In genomic region chr3:8233938-8234337, GRCh38 we compare ENCODE assay signal across 18 cellular contexts.
A peak's percentile ranks its signal among the peaks of the same experiment; 100 is the strongest.
DNase-seq lines count a peak whose midpoint lies in the region; ATAC-seq and TF ChIP-seq lines count a peak whose summit lies in the region.
"Had no signal": no experiment of that assay in that cellular context is flagged by ENCODE, and none has a peak within 500 bp of the region (broad histone marks: within the 10 kb centered on the region; RNA-seq: fewer than 3 reads in every experiment).

No MANE protein-coding gene starts in this region.

- peak overlapping the region in 2 of 5 donors; percentile 31 to 54 for H3K4me3 Mint-ChIP-seq in immature natural killer cell
- H3K4me3 Mint-ChIP-seq: HFFc6 had no signal

- H3K27ac Mint-ChIP-seq in immature natural killer cell: no peak overlapping the region
- H3K27ac Mint-ChIP-seq: HFFc6 had no signal

- no peaks in the 10 kb centered on the region for H3K9me3 Mint-ChIP-seq in immature natural killer cell
- H3K9me3 Mint-ChIP-seq: CD8-positive, alpha-beta memory T cell; HFFc6 had no signal

- no peaks in the 10 kb centered on the region for H3K27me3 ChIP-seq in breast epithelium
- H3K27me3 ChIP-seq: BLaER1 had no signal

- no peaks in the 10 kb centered on the region for H3K36me3 ChIP-seq in breast epithelium
- H3K36me3 ChIP-seq: BLaER1 had no signal

- no peaks in the 10 kb centered on the region for H3K4me1 ChIP-seq in breast epithelium
- H3K4me1 ChIP-seq: BLaER1, Caco-2 had no signal

- DNase-seq in GM12865 (ENCODE audit: low read depth): peak; percentile 3
- DNase-seq in immature natural killer cell: peak; percentile 3 to 14 (median 12)
- no peak for DNase-seq in breast epithelium (ENCODE audit: low spot score in 2 of 2)
- DNase-seq in NOMO-1 treated with DMSO at 0.1 percent for 48 hours (lab: John Stamatoyannopoulos, UW; ENCODE audit: unreplicated experiment): no peak
- DNase-seq in activated CD4-positive, alpha-beta T cell treated with anti-CD3 and anti-CD28 coated beads, Interleukin-2, amount 50 U/mL, for 1 hour: no peak
- DNase-seq: 8988T; AML-193; Caco-2; CD8-positive, alpha-beta memory T cell; DMS53; GF-D8; HCEC 1CT; HFFc6; Kasumi-1 had no signal

- no peaks in the 10 kb centered on the region for H3K9me3 ChIP-seq in breast epithelium
- H3K9me3 ChIP-seq: BLaER1, Caco-2 had no signal

- H3K27me3 Mint-ChIP-seq in immature natural killer cell (ENCODE audit: low read depth in 3 of 3): peaks cover 0 to 6% (median 3%) of the 10 kb centered on the region in 3 donors

- peaks cover 18 to 20% of the 10 kb centered on the region in 2 donors for H3K4me1 Mint-ChIP-seq in immature natural killer cell

- no peak overlapping the region for H3K27ac ChIP-seq in breast epithelium
- H3K27ac ChIP-seq: BLaER1 had no signal

- intact Hi-C loops in breast epithelium (cut with DNase I; ENCODE audit: low total_unique reads): no loop called here

- ATAC-seq in GM18868 (IDR thresholded peaks at IDR 0.05; ENCODE audit: unreplicated experiment): peak; percentile 60
- ATAC-seq in HG03442 (IDR thresholded peaks at IDR 0.05; ENCODE audit: unreplicated experiment): peak; percentile 39
- ATAC-seq: K562 had no signal

- TF ChIP-seq CTCF in GM12865 (IDR thresholded peaks at IDR 0.05; ENCODE audit: insufficient read depth, low read depth, low read length, missing control alignments) (no peak), breast epithelium (IDR thresholded peaks at IDR 0.05) (no peak)

- H3K4me3 ChIP-seq in GM12865 (ENCODE audit: low read depth, low read length) (no peak overlapping the region), breast epithelium (no peak overlapping the region)
- H3K4me3 ChIP-seq: BLaER1, K562 had no signal

- no peaks in the 10 kb centered on the region for H3K36me3 Mint-ChIP-seq in immature natural killer cell
- H3K36me3 Mint-ChIP-seq: CD8-positive, alpha-beta memory T cell had no signal

- TF ChIP-seq POLR2A in breast epithelium (IDR thresholded peaks at IDR 0.05): no peak

Comparison
In these comparisons a context has a peak if more than half of its experiments do, and no peak if none do; other contexts are left out.
1. DNase-seq: peak in GM12865 (single experiment) and immature natural killer cell (3 of 3); none in breast epithelium (0 of 2), NOMO-1 treated with DMSO at 0.1 percent for 48 hours (single experiment) and activated CD4-positive, alpha-beta T cell treated with anti-CD3 and anti-CD28 coated beads, Interleukin-2, amount 50 U/mL, for 1 hour (single experiment).